Comparison of ENCODE assay signal across 15 cellular contexts in the genomic region with DNA sequence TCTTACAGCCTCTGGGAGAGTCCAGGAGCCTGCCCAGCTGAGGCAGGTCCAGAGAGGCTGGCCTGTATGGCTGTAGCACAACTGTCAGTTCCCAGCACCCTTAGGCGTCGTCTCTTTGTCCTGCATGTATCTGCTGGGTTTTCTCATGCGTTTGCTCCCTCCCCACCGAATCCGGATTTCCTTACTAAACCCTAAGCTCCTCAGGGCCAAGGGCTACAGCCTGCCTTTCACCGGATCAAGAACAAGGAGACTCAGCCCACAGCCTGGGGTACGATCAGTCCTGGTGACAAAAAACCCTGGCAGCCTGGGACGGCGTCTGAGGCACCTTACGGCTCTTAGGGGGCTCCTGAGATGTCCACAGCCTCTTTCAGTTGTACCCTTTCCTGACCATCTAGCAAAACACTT. TPM values are rescaled to one million over a fixed set of nuclear protein-coding genes. Genes with fewer than 3 reads are reported as not detected.
DNase-seq lines count a peak whose midpoint lies in the region; ATAC-seq, FAIRE-seq and TF ChIP-seq lines count a peak whose summit lies in the region.
"Had no signal": no experiment of that assay in that cellular context is flagged by ENCODE, and none has a peak within 500 bp of the region (broad histone marks: within the 10 kb centered on the region; RNA-seq: fewer than 3 reads in every experiment).

No MANE protein-coding gene starts in this region.

- POLR2A ChIA-PET in HepG2 (lab: Yijun Ruan, JAX), result no interaction called here

- H3K36me3 ChIP-seq in GM23248 (ENCODE audit: low read depth) (no peaks in the 10 kb centered on the region), HepG2 (replicated peaks in 1 of 2; ENCODE audit: control insufficient read depth in 1 of 2, insufficient read depth in 2 of 2, low read length in 2 of 2) (peaks cover 12 to 28% of the 10 kb centered on the region in 2 experiments), small intestine (ENCODE audit: control insufficient read depth in 2 of 2, insufficient read depth in 2 of 2, low read length in 2 of 2) (peaks cover 0 to 2% of the 10 kb centered on the region in 2 donors)

- no peak for TF ChIP-seq EP300 in HepG2 (IDR thresholded peaks at IDR 0.05; ENCODE audit: low read depth in 2 of 2, low read length in 2 of 2)
- no peak for TF ChIP-seq EP300 in HepG2 (CRISPR knock-in tag; IDR thresholded peaks at IDR 0.05; ENCODE audit: borderline replicate concordance)

- H3K27me3 ChIP-seq in GM23248 (replicated peaks; ENCODE audit: insufficient read depth) (no peaks in the 10 kb centered on the region), HepG2 (ENCODE audit: control insufficient read depth in 1 of 2, insufficient read depth in 2 of 2, low read length in 2 of 2) (no peaks in the 10 kb centered on the region), small intestine (ENCODE audit: control insufficient read depth in 2 of 2, insufficient read depth in 2 of 2, low read length in 2 of 2) (no peaks in the 10 kb centered on the region)

- no peaks in the 10 kb centered on the region for H4K20me1 ChIP-seq in GM23248 (ENCODE audit: insufficient read depth)
- no peaks in the 10 kb centered on the region for H4K20me1 ChIP-seq in HepG2 (ENCODE audit: insufficient read depth, low read length)

- no peak for TF ChIP-seq RAD21 in HepG2 (CRISPR knock-in tag; IDR thresholded peaks at IDR 0.05)

- no peak for TF ChIP-seq POLR2A in HepG2 (IDR thresholded peaks at IDR 0.05; ENCODE audit: insufficient read depth in 1 of 2, low read depth in 2 of 2, low read length in 2 of 2)

- WGBS in GM23248 (ENCODE audit: low coverage in 1 of 2, low lambda C conversion rate in 2 of 2, missing lambda C conversion rate in 2 of 2), 2 experiments, result 80 to 86% methylated on average over 10 of the region's 10 CpGs
- 43 to 77% (median 64%) methylated on average over 10 of the region's 10 CpGs for WGBS in adipose tissue, 3 donors
- WGBS in HepG2 (ENCODE audit: low lambda C conversion rate), result 39% methylated on average over 6 of the region's 10 CpGs
- 68 to 90% (median 83%) methylated on average over 10 of the region's 10 CpGs for WGBS in small intestine, 3 donors

- BruUV-seq in HepG2 (replicated peaks; lab: Mats Ljungman, UMichigan), result no TSS peak

- ATAC-seq in HepG2 (peak; percentile 80), HG02571 (IDR thresholded peaks at IDR 0.05; ENCODE audit: unreplicated experiment) (no peak)
- ATAC-seq: GM12878, left colon had no signal

- no peak overlapping the region for H3K4me3 ChIP-seq in GM23248
- 0 out of 6 replicates have a peak overlapping the region, but pooled peaks of 1 of the 3 experiments have one; percentile 13 for H3K4me3 ChIP-seq in HepG2 (replicated peaks in 1 of 3; ENCODE audit: insufficient read depth in 1 of 3, low read depth in 2 of 3, low read length in 3 of 3)
- no peak overlapping the region for H3K4me3 ChIP-seq in small intestine (ENCODE audit: low read depth in 1 of 2, low read length in 2 of 2)
- H3K4me3 ChIP-seq: GM12878 had no signal

- H3K4me2 ChIP-seq in GM23248 (ENCODE audit: unreplicated experiment) (peak overlapping the region; percentile 37), HepG2 (ENCODE audit: low read depth, low read length) (peak overlapping the region; percentile 55)

- H2AFZ ChIP-seq in GM23248 (no peak overlapping the region), HepG2 (ENCODE audit: low read length) (no peak overlapping the region)

- FAIRE-seq in HepG2 (lab: Jason Lieb, UNC) (no peak), small intestine (lab: Jason Lieb, UNC) (no peak)
- FAIRE-seq: GM12878 had no signal

- H3K9me3 ChIP-seq in GM23248 (ENCODE audit: low read depth) (no peaks in the 10 kb centered on the region), HepG2 (ENCODE audit: low read length) (no peaks in the 10 kb centered on the region), small intestine (ENCODE audit: control insufficient read depth, low read depth) (no peaks in the 10 kb centered on the region)

- no peak for TF ChIP-seq CTCF in HepG2 (CRISPR knock-in tag; IDR thresholded peaks at IDR 0.05)

- intact Hi-C loops in HepG2 (cut with micrococcal nuclease; ENCODE audit: unreplicated experiment), result no loop called here

- in situ Hi-C loops in GM23248 (cut with MboI), result loop anchor here (10.0 kb wide), 1 partner anchor 178 kb away; no protein-coding TSS in a partner anchor
- in situ Hi-C loops in HepG2 (cut with HindIII; ENCODE audit: extremely low pct_ligation_motif_present, low pct_unique_long_range_greater_than_20kb), result no loop called here

- H3K79me2 ChIP-seq in GM23248 (ENCODE audit: insufficient read depth) (no peaks in the 10 kb centered on the region; the same call in 1 of the 2 replicates), HepG2 (ENCODE audit: insufficient read depth, low read length) (no peaks in the 10 kb centered on the region)

- H3K9ac ChIP-seq in GM23248 (peak overlapping the region; percentile 73), HepG2 (ENCODE audit: insufficient read depth, low read depth, low read length) (no peak overlapping the region)

- peaks cover 63% of the 10 kb centered on the region for H3F3A ChIP-seq in GM23248 (ENCODE audit: insufficient read depth)

- DNase-seq in GM23248 (no peak), HepG2 (ENCODE audit: low spot score) (no peak), small intestine (no peak), GM03348 (ENCODE audit: low spot score) (no peak), nucleus accumbens (lab: John Stamatoyannopoulos, UW) (no peak), D341Med (ENCODE audit: low spot score) (no peak)
- DNase-seq: activated CD4-positive, alpha-beta T cell treated with anti-CD3 and anti-CD28 coated beads, Interleukin-2, amount 50 U/mL, for 1 hour; anterior cingulate cortex; COR-L47; NCI-H524; stimulated activated CD8-positive, alpha-beta memory T cell treated with anti-CD3 and anti-CD28 coated beads, Interleukin-4, amount 100 ng/mL, for 48 hours had no signal

- H3K4me1 ChIP-seq in GM23248 (ENCODE audit: insufficient read depth), result peaks cover 71% of the 10 kb centered on the region
- H3K4me1 ChIP-seq in HepG2 (ENCODE audit: insufficient read depth, low read length), result peaks cover 38% of the 10 kb centered on the region
- peaks cover 0 to 6% of the 10 kb centered on the region in 2 donors for H3K4me1 ChIP-seq in small intestine (ENCODE audit: control insufficient read depth in 2 of 2, insufficient read depth in 1 of 2, low read depth in 1 of 2, low read length in 1 of 2)

- peak overlapping the region; percentile 96 for H3K27ac ChIP-seq in GM23248
- H3K27ac ChIP-seq in adipose tissue (ENCODE audit: low read depth, low read length), result peak overlapping the region; percentile 49
- peak overlapping the region; percentile 54 for H3K27ac ChIP-seq in HepG2 (ENCODE audit: extremely low read length, insufficient read depth, low read length)
- peak overlapping the region; percentile 17 to 88 for H3K27ac ChIP-seq in small intestine (ENCODE audit: low read depth in 1 of 2, low read length in 1 of 2)

- no peaks in the 10 kb centered on the region for H3K9me2 ChIP-seq in GM23248 (ENCODE audit: insufficient read depth)

- CTCF ChIA-PET in HepG2 (lab: Yijun Ruan, JAX; ENCODE audit: low intra/inter-chr PET ratio, low total read pairs), result no interaction called here

RNA-seq across cellular contexts. Expression of a gene that starts 12.1 kb away (rescaled TPM):
- 35.0 and 59.8 TPM in 2 replicates for total RNA-seq in GM23248 (2014; rRNA removed; shearing (Covaris generic))
- polyA plus RNA-seq in GM23248 (2016; fragmentation: Nextera tagmentation; extraction: Ambion mirVana), result 1.6 TPM in 2 replicates
- polyA plus RNA-seq in adipose tissue, result 10 to 100 TPM in 2 of 3 donors, 1 to 10 TPM in 1; 1.6 to 23.3 (median 19.7) TPM
- 0.31 TPM in 1 of 2 replicates, not detected in the other for total RNA-seq in HepG2 (2016; rRNA removed; fragmentation: Illumina TruSeq; extraction: Trizol)
- total RNA-seq in HepG2 (2016; cell fraction: cytosol; rRNA removed; fragmentation: Illumina TruSeq; extraction: Trizol; ENCODE audit: low read depth), result not detected in 2 replicates
- total RNA-seq in HepG2 (2016; cell fraction: insoluble cytoplasmic fraction; rRNA removed; fragmentation: Illumina TruSeq; extraction: Trizol), result 0.12 and 0.26 TPM in 2 replicates
- total RNA-seq in HepG2 (2016; cell fraction: membrane; rRNA removed; fragmentation: Illumina TruSeq; extraction: Trizol), result 0.06 and 0.07 TPM in 2 replicates
- not detected in 2 replicates for total RNA-seq in HepG2 (2016; cell fraction: nucleus; rRNA removed; fragmentation: Illumina TruSeq; extraction: Trizol)
- 0.04 and 0.10 TPM in 2 replicates for polyA plus RNA-seq in HepG2 (2011; rRNA removed)
- 0.09 and 0.12 TPM in 2 replicates for polyA plus RNA-seq in HepG2 (2011; cell fraction: cytosol; rRNA removed)
- 1.1 and 1.2 TPM in 2 replicates for polyA plus RNA-seq in HepG2 (2011; cell fraction: nucleus; rRNA removed)
- polyA plus RNA-seq in HepG2 (2012), result 0.23 and 0.39 TPM in 2 replicates
- polyA plus RNA-seq in HepG2 (2016; cell fraction: cytosol; fragmentation: Illumina TruSeq; extraction: Trizol; ENCODE audit: low read depth), result not detected in 2 replicates
- polyA plus RNA-seq in HepG2 (2016; cell fraction: insoluble cytoplasmic fraction; fragmentation: Illumina TruSeq; extraction: Trizol; ENCODE audit: low read depth), result 0.08 TPM in 1 of 2 replicates, not detected in the other
- polyA plus RNA-seq in HepG2 (2016; cell fraction: membrane; fragmentation: Illumina TruSeq; extraction: Trizol; ENCODE audit: low read depth), result 0.06 and 0.09 TPM in 2 replicates
- polyA plus RNA-seq in HepG2 (2016; cell fraction: nucleus; fragmentation: Illumina TruSeq; extraction: Trizol; ENCODE audit: insufficient read depth, low read depth), result 0.84 TPM in 1 of 2 replicates, not detected in the other
- polyA minus RNA-seq in HepG2 (2011; rRNA and poly(A)+ RNA removed; ENCODE audit: low replicate concordance), result 0.12 and 0.56 TPM in 2 replicates
- polyA minus RNA-seq in HepG2 (2011; cell fraction: cytosol; rRNA and poly(A)+ RNA removed), result not detected in 2 replicates
- polyA minus RNA-seq in HepG2 (2011; cell fraction: nucleus; rRNA and poly(A)+ RNA removed), result 0.12 and 0.13 TPM in 2 replicates
- 1 to 10 TPM in 2 of 3 donors, under 1 TPM in 1; 0.89 to 6.9 (median 6.2) TPM for polyA plus RNA-seq in small intestine

RNA-seq across cellular contexts. Expression of a gene that starts 25.2 kb away (rescaled TPM):
- 67.3 and 92.0 TPM in 2 replicates for total RNA-seq in GM23248 (2014; rRNA removed; shearing (Covaris generic))
- polyA plus RNA-seq in GM23248 (2016; fragmentation: Nextera tagmentation; extraction: Ambion mirVana), result 63.5 and 66.1 TPM in 2 replicates
- polyA plus RNA-seq in adipose tissue, result 10 to 100 TPM; 30.9 to 40.7 (median 38.7) TPM
- 28.2 and 28.5 TPM in 2 replicates for total RNA-seq in HepG2 (2016; rRNA removed; fragmentation: Illumina TruSeq; extraction: Trizol)
- 14.6 and 20.0 TPM in 2 replicates for total RNA-seq in HepG2 (2016; cell fraction: cytosol; rRNA removed; fragmentation: Illumina TruSeq; extraction: Trizol; ENCODE audit: low read depth)
- total RNA-seq in HepG2 (2016; cell fraction: insoluble cytoplasmic fraction; rRNA removed; fragmentation: Illumina TruSeq; extraction: Trizol), result 30.5 and 31.5 TPM in 2 replicates
- total RNA-seq in HepG2 (2016; cell fraction: membrane; rRNA removed; fragmentation: Illumina TruSeq; extraction: Trizol), result 29.3 and 32.1 TPM in 2 replicates
- total RNA-seq in HepG2 (2016; cell fraction: nucleus; rRNA removed; fragmentation: Illumina TruSeq; extraction: Trizol), result 13.5 and 15.0 TPM in 2 replicates
- 23.7 and 30.7 TPM in 2 replicates for polyA plus RNA-seq in HepG2 (2011; rRNA removed)
- 28.7 and 32.0 TPM in 2 replicates for polyA plus RNA-seq in HepG2 (2011; cell fraction: cytosol; rRNA removed)
- 12.2 and 17.3 TPM in 2 replicates for polyA plus RNA-seq in HepG2 (2011; cell fraction: nucleus; rRNA removed)
- 7.1 and 10.8 TPM in 2 replicates for polyA plus RNA-seq in HepG2 (2012)
- polyA plus RNA-seq in HepG2 (2016; cell fraction: cytosol; fragmentation: Illumina TruSeq; extraction: Trizol; ENCODE audit: low read depth), result 21.4 and 25.7 TPM in 2 replicates
- 30.2 and 32.2 TPM in 2 replicates for polyA plus RNA-seq in HepG2 (2016; cell fraction: insoluble cytoplasmic fraction; fragmentation: Illumina TruSeq; extraction: Trizol; ENCODE audit: low read depth)
- 25.8 and 29.0 TPM in 2 replicates for polyA plus RNA-seq in HepG2 (2016; cell fraction: membrane; fragmentation: Illumina TruSeq; extraction: Trizol; ENCODE audit: low read depth)
- polyA plus RNA-seq in HepG2 (2016; cell fraction: nucleus; fragmentation: Illumina TruSeq; extraction: Trizol; ENCODE audit: insufficient read depth, low read depth), result 19.9 and 28.4 TPM in 2 replicates
- 18.1 and 38.8 TPM in 2 replicates for polyA minus RNA-seq in HepG2 (2011; rRNA and poly(A)+ RNA removed; ENCODE audit: low replicate concordance)
- 2.6 and 5.9 TPM in 2 replicates for polyA minus RNA-seq in HepG2 (2011; cell fraction: cytosol; rRNA and poly(A)+ RNA removed)
- 1.7 TPM in 1 of 2 replicates, not detected in the other for polyA minus RNA-seq in HepG2 (2011; cell fraction: nucleus; rRNA and poly(A)+ RNA removed)
- polyA plus RNA-seq in small intestine, result 10 to 100 TPM; 65.9 to 90.5 (median 80.1) TPM

RNA-seq across cellular contexts. Expression of a gene that starts 37.1 kb away (rescaled TPM):
- total RNA-seq in GM23248 (2014; rRNA removed; shearing (Covaris generic)), result 51.2 and 58.1 TPM in 2 replicates
- polyA plus RNA-seq in GM23248 (2016; fragmentation: Nextera tagmentation; extraction: Ambion mirVana) (41.1 and 41.2 TPM in 2 replicates), adipose tissue (10 to 100 TPM; 15.4 to 34.0 (median 31.1) TPM), HepG2 (2011; rRNA removed) (42.8 and 49.5 TPM in 2 replicates), small intestine (10 to 100 TPM; 11.6 to 19.2 (median 12.5) TPM)
- total RNA-seq in HepG2 (2016; rRNA removed; fragmentation: Illumina TruSeq; extraction: Trizol), result 14.5 and 25.3 TPM in 2 replicates
- 12.1 and 14.2 TPM in 2 replicates for total RNA-seq in HepG2 (2016; cell fraction: cytosol; rRNA removed; fragmentation: Illumina TruSeq; extraction: Trizol; ENCODE audit: low read depth)
- total RNA-seq in HepG2 (2016; cell fraction: insoluble cytoplasmic fraction; rRNA removed; fragmentation: Illumina TruSeq; extraction: Trizol), result 12.8 and 22.5 TPM in 2 replicates
- total RNA-seq in HepG2 (2016; cell fraction: membrane; rRNA removed; fragmentation: Illumina TruSeq; extraction: Trizol), result 10.3 and 14.0 TPM in 2 replicates
- total RNA-seq in HepG2 (2016; cell fraction: nucleus; rRNA removed; fragmentation: Illumina TruSeq; extraction: Trizol), result 16.5 and 22.6 TPM in 2 replicates
- 18.9 and 24.7 TPM in 2 replicates for polyA plus RNA-seq in HepG2 (2011; cell fraction: cytosol; rRNA removed)
- 184 and 197 TPM in 2 replicates for polyA plus RNA-seq in HepG2 (2011; cell fraction: nucleus; rRNA removed)
- 22.1 and 23.1 TPM in 2 replicates for polyA plus RNA-seq in HepG2 (2012)
- polyA plus RNA-seq in HepG2 (2016; cell fraction: cytosol; fragmentation: Illumina TruSeq; extraction: Trizol; ENCODE audit: low read depth), result 2.9 and 3.9 TPM in 2 replicates
- 12.2 and 15.0 TPM in 2 replicates for polyA plus RNA-seq in HepG2 (2016; cell fraction: insoluble cytoplasmic fraction; fragmentation: Illumina TruSeq; extraction: Trizol; ENCODE audit: low read depth)
- 3.9 and 4.7 TPM in 2 replicates for polyA plus RNA-seq in HepG2 (2016; cell fraction: membrane; fragmentation: Illumina TruSeq; extraction: Trizol; ENCODE audit: low read depth)
- 54.3 and 66.6 TPM in 2 replicates for polyA plus RNA-seq in HepG2 (2016; cell fraction: nucleus; fragmentation: Illumina TruSeq; extraction: Trizol; ENCODE audit: insufficient read depth, low read depth)
- 82.1 and 106 TPM in 2 replicates for polyA minus RNA-seq in HepG2 (2011; rRNA and poly(A)+ RNA removed; ENCODE audit: low replicate concordance)
- 15.1 and 19.0 TPM in 2 replicates for polyA minus RNA-seq in HepG2 (2011; cell fraction: cytosol; rRNA and poly(A)+ RNA removed)
- polyA minus RNA-seq in HepG2 (2011; cell fraction: nucleus; rRNA and poly(A)+ RNA removed), result 33.1 and 46.4 TPM in 2 replicates

RNA-seq across cellular contexts. Expression of a gene that starts 41.9 kb away (rescaled TPM):
- total RNA-seq in GM23248 (2014; rRNA removed; shearing (Covaris generic)), result 0.22 TPM in 1 of 2 replicates, not detected in the other
- polyA plus RNA-seq in GM23248 (2016; fragmentation: Nextera tagmentation; extraction: Ambion mirVana), result not detected in 2 replicates
- polyA plus RNA-seq in adipose tissue, result 1 to 10 TPM; 1.6 to 8.7 (median 3.9) TPM
- not detected in 2 replicates for total RNA-seq in HepG2 (2016; rRNA removed; fragmentation: Illumina TruSeq; extraction: Trizol)
- not detected in 2 replicates for total RNA-seq in HepG2 (2016; cell fraction: cytosol; rRNA removed; fragmentation: Illumina TruSeq; extraction: Trizol; ENCODE audit: low read depth)
- total RNA-seq in HepG2 (2016; cell fraction: insoluble cytoplasmic fraction; rRNA removed; fragmentation: Illumina TruSeq; extraction: Trizol), result not detected in 2 replicates
- not detected in 2 replicates for total RNA-seq in HepG2 (2016; cell fraction: membrane; rRNA removed; fragmentation: Illumina TruSeq; extraction: Trizol)
- not detected in 2 replicates for total RNA-seq in HepG2 (2016; cell fraction: nucleus; rRNA removed; fragmentation: Illumina TruSeq; extraction: Trizol)
- polyA plus RNA-seq in HepG2 (2011; rRNA removed), result 0.01 TPM in 1 of 2 replicates, not detected in the other
- not detected in 2 replicates for polyA plus RNA-seq in HepG2 (2011; cell fraction: cytosol; rRNA removed)
- not detected in 2 replicates for polyA plus RNA-seq in HepG2 (2011; cell fraction: nucleus; rRNA removed)
- not detected in 2 replicates for polyA plus RNA-seq in HepG2 (2012)
- not detected in 2 replicates for polyA plus RNA-seq in HepG2 (2016; cell fraction: cytosol; fragmentation: Illumina TruSeq; extraction: Trizol; ENCODE audit: low read depth)
- not detected in 2 replicates for polyA plus RNA-seq in HepG2 (2016; cell fraction: insoluble cytoplasmic fraction; fragmentation: Illumina TruSeq; extraction: Trizol; ENCODE audit: low read depth)
- 0.05 TPM in 1 of 2 replicates, not detected in the other for polyA plus RNA-seq in HepG2 (2016; cell fraction: membrane; fragmentation: Illumina TruSeq; extraction: Trizol; ENCODE audit: low read depth)
- polyA plus RNA-seq in HepG2 (2016; cell fraction: nucleus; fragmentation: Illumina TruSeq; extraction: Trizol; ENCODE audit: insufficient read depth, low read depth), result not detected in 2 replicates
- polyA minus RNA-seq in HepG2 (2011; rRNA and poly(A)+ RNA removed; ENCODE audit: low replicate concordance), result 0.08 TPM in 1 of 2 replicates, not detected in the other
- polyA minus RNA-seq in HepG2 (2011; cell fraction: cytosol; rRNA and poly(A)+ RNA removed), result not detected in 2 replicates
- not detected in 2 replicates for polyA minus RNA-seq in HepG2 (2011; cell fraction: nucleus; rRNA and poly(A)+ RNA removed)
- 1 to 10 TPM in 1 of 3 donors, not detected in 2; 1.0 TPM for polyA plus RNA-seq in small intestine
